ENCODE assay signal across 17 cellular contexts in the genomic region with DNA sequence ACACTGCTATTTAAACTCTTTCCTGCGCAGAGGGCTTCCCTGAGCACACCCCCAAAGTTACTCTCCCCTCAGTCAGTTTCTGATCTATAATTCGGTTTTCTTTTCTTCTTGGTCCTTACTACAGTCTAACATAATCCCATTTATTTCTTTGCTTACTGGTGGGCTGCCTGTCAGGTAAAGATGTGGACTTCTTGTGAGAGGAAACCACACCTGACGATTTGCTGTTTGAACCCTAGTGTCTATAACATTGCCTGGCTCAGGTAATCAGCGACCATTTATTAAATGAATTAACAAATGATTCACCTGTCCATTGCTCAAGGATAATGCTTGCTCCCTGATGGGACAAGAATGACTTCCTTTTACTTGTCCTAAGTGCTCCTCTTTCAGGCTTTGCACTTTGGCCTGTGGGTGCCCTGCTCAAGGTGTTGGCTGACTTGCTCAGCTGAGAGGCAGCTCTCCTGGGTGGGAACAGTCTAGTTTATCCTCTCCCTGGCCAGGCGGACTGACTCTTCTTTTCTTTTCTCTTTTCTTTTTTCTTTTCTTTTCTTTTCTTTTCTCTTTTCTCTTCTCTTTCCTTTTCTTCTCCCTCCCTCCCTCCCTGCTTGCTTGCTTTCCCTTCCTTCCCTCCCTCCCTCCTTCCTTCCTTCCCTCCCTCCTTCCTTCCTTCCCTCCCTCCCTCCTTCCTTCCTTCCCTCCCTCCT.
DNase-seq lines count a peak whose midpoint lies in the region; ATAC-seq and TF ChIP-seq lines count a peak whose summit lies in the region.
"Had no signal": no experiment of that assay in that cellular context is flagged by ENCODE, and none has a peak within 500 bp of the region (broad histone marks: within the 10 kb centered on the region; RNA-seq: fewer than 3 reads in every experiment).

No MANE protein-coding gene starts in this region.

- H3K4me3 Mint-ChIP-seq in stimulated activated naive CD8-positive, alpha-beta T cell treated with anti-CD3 and anti-CD28 coated beads, Interleukin-15, Interleukin-2, amounts not matched to agents 100 ng/mL and 50 ng/mL, for 24 hours, result no peak overlapping the region
- H3K4me3 Mint-ChIP-seq in activated B cell treated with CpG ODN at 0.5 μM for 24 hours, result no peak overlapping the region
- H3K4me3 Mint-ChIP-seq in memory B cell, result peak overlapping the region; percentile 54

- H3K4me1 ChIP-seq in transverse colon, result peaks cover 3 to 38% (median 21%) of the 10 kb centered on the region in 4 donors

- peak overlapping the region; percentile 77 to 83 (median 83) for H3K27ac ChIP-seq in transverse colon
- H3K27ac ChIP-seq: thyroid gland, VCaP had no signal

- TF ChIP-seq POLR2A in transverse colon (IDR thresholded peaks at IDR 0.05), result no peak

- no peak for TF ChIP-seq EP300 in transverse colon (IDR thresholded peaks at IDR 0.05; ENCODE audit: low read depth)

- WGBS in transverse colon (ENCODE audit: low coverage in 1 of 2), 2 donors, result 54 to 77% methylated on average over 3 to 5 of the region's 5 CpGs

- H3K36me3 Mint-ChIP-seq in stimulated activated naive CD8-positive, alpha-beta T cell treated with anti-CD3 and anti-CD28 coated beads, Interleukin-15, Interleukin-2, amounts not matched to agents 100 ng/mL and 50 ng/mL, for 24 hours (ENCODE audit: low read depth), result peaks cover 4% of the 10 kb centered on the region
- H3K36me3 Mint-ChIP-seq in activated B cell treated with CpG ODN at 0.5 μM for 24 hours (ENCODE audit: low read depth) (no peaks in the 10 kb centered on the region), memory B cell (peaks cover 3% of the 10 kb centered on the region)

- no peaks in the 10 kb centered on the region for H3K9me3 ChIP-seq in transverse colon
- H3K9me3 ChIP-seq: heart right ventricle, thyroid gland had no signal

- intact Hi-C loops in activated B cell treated with CpG ODN at 0.5 μM for 24 hours (cut with micrococcal nuclease), result no loop called here
- intact Hi-C loops in transverse colon (cut with DNase I; ENCODE audit: low total_unique reads), result no loop called here
- intact Hi-C loops in posterior cingulate gyrus (cut with DNase I), result no loop called here

- H3K4me3 ChIP-seq in transverse colon, result no peak overlapping the region
- H3K4me3 ChIP-seq: heart right ventricle, thyroid gland had no signal

- H3K27ac Mint-ChIP-seq in stimulated activated naive CD8-positive, alpha-beta T cell treated with anti-CD3 and anti-CD28 coated beads, Interleukin-15, Interleukin-2, amounts not matched to agents 100 ng/mL and 50 ng/mL, for 24 hours, result peak overlapping the region; percentile 40
- H3K27ac Mint-ChIP-seq in activated B cell treated with CpG ODN at 0.5 μM for 24 hours, result peak overlapping the region; percentile 16
- H3K27ac Mint-ChIP-seq in memory B cell, result peak overlapping the region; percentile 96

- in situ Hi-C loops in transverse colon (cut with MboI; ENCODE audit: low pct_ligation_motif_present in 1 of 4, low pct_unique_long_range_greater_than_20kb in 1 of 4, low sequenced_read_pairs in 3 of 4), result loop anchor here in 1 of 4 donors (25.0 kb wide), 1 partner anchor 250 kb away; the partner anchor contains the start of gene ZNF217

- peaks cover 74% of the 10 kb centered on the region for H3K4me1 Mint-ChIP-seq in stimulated activated naive CD8-positive, alpha-beta T cell treated with anti-CD3 and anti-CD28 coated beads, Interleukin-15, Interleukin-2, amounts not matched to agents 100 ng/mL and 50 ng/mL, for 24 hours (ENCODE audit: low read depth)
- peaks cover 76% of the 10 kb centered on the region for H3K4me1 Mint-ChIP-seq in activated B cell treated with CpG ODN at 0.5 μM for 24 hours
- peaks cover 43% of the 10 kb centered on the region for H3K4me1 Mint-ChIP-seq in memory B cell

- CTCF ChIA-PET in activated B cell treated with CpG ODN at 0.5 μM for 24 hours (lab: Charles Lee), result no interaction called here

- no peak for DNase-seq in stimulated activated naive CD8-positive, alpha-beta T cell treated with anti-CD3 and anti-CD28 coated beads, Interleukin-15, Interleukin-2, amounts not matched to agents 100 U/mL and 50 U/mL, for 24 hours
- no peak for DNase-seq in activated B cell treated with CpG ODN at 0.5 μM for 24 hours
- DNase-seq in memory B cell (ENCODE audit: low spot score in 2 of 2), result no peak
- peak; percentile 83 for DNase-seq in transverse colon
- no peak for DNase-seq in D341Med (ENCODE audit: low spot score)
- no peak for DNase-seq in posterior cingulate gyrus
- no peak for DNase-seq in HuH-7 (ENCODE audit: low spot score)
- DNase-seq: effector CD8-positive, alpha-beta T cell; heart right ventricle; IMR-90; MV-4-11; NCI-H69; stimulated activated CD4-positive, alpha-beta T cell treated with anti-CD3 and anti-CD28 coated beads, Interleukin-4, amount 100 ng/mL, for 24 hours; stimulated activated CD8-positive, alpha-beta memory T cell treated with anti-CD3 and anti-CD28 coated beads, Interleukin-4, amount 100 ng/mL, for 48 hours; thyroid gland had no signal

- peaks cover 10% of the 10 kb centered on the region for H3K9me3 Mint-ChIP-seq in stimulated activated naive CD8-positive, alpha-beta T cell treated with anti-CD3 and anti-CD28 coated beads, Interleukin-15, Interleukin-2, amounts not matched to agents 100 ng/mL and 50 ng/mL, for 24 hours
- H3K9me3 Mint-ChIP-seq in activated B cell treated with CpG ODN at 0.5 μM for 24 hours (peaks cover 2% of the 10 kb centered on the region), memory B cell (peaks cover 6% of the 10 kb centered on the region)

- ATAC-seq in stimulated activated naive CD8-positive, alpha-beta T cell treated with anti-CD3 and anti-CD28 coated beads, Interleukin-15, Interleukin-2, amounts not matched to agents 100 U/mL and 50 U/mL, for 24 hours, result no peak
- no peak for ATAC-seq in activated B cell treated with CpG ODN at 0.5 μM for 24 hours (ENCODE audit: low read depth)
- ATAC-seq in memory B cell (ENCODE audit: low read depth), result no peak
- ATAC-seq: heart right ventricle had no signal

- no peaks in the 10 kb centered on the region for H3K27me3 ChIP-seq in transverse colon
- H3K27me3 ChIP-seq: heart right ventricle, thyroid gland had no signal

- TF ChIP-seq CTCF in activated B cell treated with CpG ODN at 0.5 μM for 24 hours (IDR thresholded peaks at IDR 0.05), result no peak
- no peak for TF ChIP-seq CTCF in transverse colon (IDR thresholded peaks at IDR 0.05)

- H3K36me3 ChIP-seq in transverse colon, result no peaks in the 10 kb centered on the region
- H3K36me3 ChIP-seq: heart right ventricle, thyroid gland had no signal

- POLR2A ChIA-PET in activated B cell treated with CpG ODN at 0.5 μM for 24 hours (lab: Charles Lee), result interaction anchor here (0.6 to 1.2 kb wide), 4 partner anchors 10 to 244 kb away, joined by 3 to 5 read pairs (median 4); no protein-coding TSS in a partner anchor

- H3K27me3 Mint-ChIP-seq in stimulated activated naive CD8-positive, alpha-beta T cell treated with anti-CD3 and anti-CD28 coated beads, Interleukin-15, Interleukin-2, amounts not matched to agents 100 ng/mL and 50 ng/mL, for 24 hours, result no peaks in the 10 kb centered on the region
- H3K27me3 Mint-ChIP-seq in activated B cell treated with CpG ODN at 0.5 μM for 24 hours (no peaks in the 10 kb centered on the region), memory B cell (no peaks in the 10 kb centered on the region)

Comparison
In these comparisons a context has a peak if more than half of its experiments do, and no peak if none do; other contexts are left out.
1. H3K27ac Mint-ChIP-seq: peak in every context shown above with its lines; median percentile 96 in memory B cell; 40 in stimulated activated naive CD8-positive, alpha-beta T cell treated with anti-CD3 and anti-CD28 coated beads, Interleukin-15, Interleukin-2, amounts not matched to agents 100 ng/mL and 50 ng/mL, for 24 hours; 16 in activated B cell treated with CpG ODN at 0.5 μM for 24 hours.